Comparison of ENCODE assay signal across 1 cellular context in the genomic region with DNA sequence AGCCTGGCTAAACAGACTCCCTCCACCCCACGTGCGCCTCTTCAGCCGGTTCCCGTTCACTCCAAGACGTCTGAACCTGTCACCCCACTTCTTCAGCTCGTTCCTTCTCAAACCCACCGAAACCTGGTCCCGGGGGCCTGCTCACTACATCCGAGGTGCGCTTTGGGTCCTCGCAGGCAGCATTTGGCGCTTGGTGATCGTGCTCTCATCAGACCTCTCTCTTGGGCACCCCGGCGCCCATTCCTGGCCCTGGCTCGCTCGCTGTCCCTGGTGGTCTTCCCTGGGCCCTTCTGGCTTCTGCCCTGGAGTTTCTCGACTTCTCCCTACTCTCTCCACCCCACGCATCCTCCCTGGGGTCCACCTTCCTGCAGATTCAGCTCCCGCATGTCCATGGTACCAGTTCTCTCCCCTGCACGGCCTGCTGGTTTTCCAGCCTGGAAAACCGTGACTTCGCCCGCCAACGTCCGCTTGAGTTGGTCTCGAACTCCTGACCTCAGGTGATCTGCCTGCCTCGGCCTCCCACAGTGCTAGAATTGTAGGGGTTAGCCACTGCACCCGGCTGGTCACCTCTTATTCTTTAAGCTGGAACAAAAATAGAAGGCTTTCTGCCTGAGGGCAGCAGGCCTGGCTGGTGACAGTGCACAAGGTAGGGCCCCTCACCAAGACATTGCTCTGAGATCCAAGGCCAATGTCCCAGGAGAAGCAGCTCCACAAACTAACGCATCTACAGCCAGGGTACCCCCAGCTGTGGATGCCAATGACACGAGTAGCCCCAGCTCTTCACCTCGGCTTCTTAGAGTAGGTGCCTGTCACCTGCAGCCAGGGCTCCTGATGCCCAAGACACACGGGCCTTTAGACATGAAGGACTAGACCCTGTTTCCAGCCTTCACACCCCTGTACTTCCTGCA.
TF ChIP-seq lines count a peak whose summit lies in the region.

No MANE protein-coding gene starts in this region.

TF ChIP-seq in IMR-90, 13 proteins besides CTCF, POLR2A, EP300 and RAD21 (continued from another document):
- TF ChIP-seq, protein P1, sequence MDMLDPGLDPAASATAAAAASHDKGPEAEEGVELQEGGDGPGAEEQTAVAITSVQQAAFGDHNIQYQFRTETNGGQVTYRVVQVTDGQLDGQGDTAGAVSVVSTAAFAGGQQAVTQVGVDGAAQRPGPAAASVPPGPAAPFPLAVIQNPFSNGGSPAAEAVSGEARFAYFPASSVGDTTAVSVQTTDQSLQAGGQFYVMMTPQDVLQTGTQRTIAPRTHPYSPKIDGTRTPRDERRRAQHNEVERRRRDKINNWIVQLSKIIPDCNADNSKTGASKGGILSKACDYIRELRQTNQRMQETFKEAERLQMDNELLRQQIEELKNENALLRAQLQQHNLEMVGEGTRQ (IDR thresholded peaks at IDR 0.05; ENCODE audit: low read depth, low read length): 0 out of 2 replicates have a peak, but pooled peaks have one; percentile 5
- no peak for TF ChIP-seq BHLHE40 (IDR thresholded peaks at IDR 0.05; ENCODE audit: low read depth, low read length)
